ENCODE assay signal across 8 cellular contexts in genomic region chr1:202192770-202193613, GRCh38. TPM values are rescaled to one million over a fixed set of nuclear protein-coding genes. Genes with fewer than 3 reads are reported as not detected.
A peak's percentile ranks its signal among the peaks of the same experiment; 100 is the strongest.
DNase-seq lines count a peak whose midpoint lies in the region; ATAC-seq and TF ChIP-seq lines count a peak whose summit lies in the region.

No MANE protein-coding gene starts in this region.

- DNase-seq in DND-41: peak; percentile 61
- DNase-seq in HT1080 (ENCODE audit: low read depth): peak; percentile 40
- peak; percentile 10 to 35 for DNase-seq in SW 1271 (lab: John Stamatoyannopoulos, UW)
- peak; percentile 73 for DNase-seq in activated naive CD8-positive, alpha-beta T cell treated with anti-CD3 and anti-CD28 coated beads, Interleukin-2, amount 50 U/mL, for 24 hours
- peak; percentile 74 for DNase-seq in hepatic stellate cell (ENCODE audit: low spot score)
- no peak for DNase-seq in NK-92 (lab: John Stamatoyannopoulos, UW; ENCODE audit: unreplicated experiment)

- H3K4me2 ChIP-seq in DND-41 (ENCODE audit: insufficient read depth, low read length): no peak overlapping the region

- H3K4me3 ChIP-seq in DND-41 (ENCODE audit: low read depth in 1 of 2, low read length in 2 of 2): no peak overlapping the region
- H3K4me3 ChIP-seq in skin epidermis: peak overlapping the region in 4 of 7 experiments; percentile 16 to 43 (median 35)

- ATAC-seq in DND-41 (ENCODE audit: insufficient read depth, low read depth): peak; percentile 60
- ATAC-seq in activated naive CD8-positive, alpha-beta T cell treated with anti-CD3 and anti-CD28 coated beads, Interleukin-2, amount 50 U/mL, for 24 hours: peak; percentile 38
- ATAC-seq in HG02938 (IDR thresholded peaks at IDR 0.05; ENCODE audit: unreplicated experiment): no peak

- peaks cover 3% of the 10 kb centered on the region for H3K4me1 Mint-ChIP-seq in activated naive CD8-positive, alpha-beta T cell treated with anti-CD3 and anti-CD28 coated beads, Interleukin-2, amount 50 U/mL, for 24 hours

- TF ChIP-seq CTCF in DND-41 (IDR thresholded peaks at IDR 0.05; ENCODE audit: borderline replicate concordance, extremely low read depth, low read length, poor library complexity, severe bottlenecking): peak; percentile 88

- H2AFZ ChIP-seq in DND-41 (ENCODE audit: low read depth, low read length): no peak overlapping the region

- peaks cover 26% of the 10 kb centered on the region for H3K27me3 Mint-ChIP-seq in activated naive CD8-positive, alpha-beta T cell treated with anti-CD3 and anti-CD28 coated beads, Interleukin-2, amount 50 U/mL, for 24 hours

- H4K20me1 ChIP-seq in DND-41 (ENCODE audit: insufficient read depth, low read length): 0 out of 2 replicates have a peak, but pooled peaks cover 4% of the 10 kb centered on the region

- peaks cover 4% of the 10 kb centered on the region for H3K27me3 ChIP-seq in DND-41 (ENCODE audit: insufficient read depth, low read length, poor library complexity)

- no peak overlapping the region for H3K4me3 Mint-ChIP-seq in activated naive CD8-positive, alpha-beta T cell treated with anti-CD3 and anti-CD28 coated beads, Interleukin-2, amount 50 U/mL, for 24 hours

- H3K9ac ChIP-seq in DND-41 (ENCODE audit: low read depth, low read length): no peak overlapping the region

- H3K4me1 ChIP-seq in DND-41 (ENCODE audit: insufficient read depth, low read length): 0 out of 2 replicates have a peak, but pooled peaks cover 3% of the 10 kb centered on the region

- H3K9me3 ChIP-seq in DND-41 (ENCODE audit: insufficient read depth, low read length, severe bottlenecking): no peaks in the 10 kb centered on the region

- no peaks in the 10 kb centered on the region for H3K79me2 ChIP-seq in DND-41 (ENCODE audit: insufficient read depth, low read length)

- H3K27ac ChIP-seq in DND-41 (ENCODE audit: low read length) (no peak overlapping the region), skin epidermis (peak overlapping the region in 1 of 21 experiments; percentile 63)

- H3K36me3 ChIP-seq in DND-41 (ENCODE audit: insufficient read depth, low read length): no peaks in the 10 kb centered on the region

- H3K9me3 Mint-ChIP-seq in activated naive CD8-positive, alpha-beta T cell treated with anti-CD3 and anti-CD28 coated beads, Interleukin-2, amount 50 U/mL, for 24 hours: no peaks in the 10 kb centered on the region

- H3K36me3 Mint-ChIP-seq in activated naive CD8-positive, alpha-beta T cell treated with anti-CD3 and anti-CD28 coated beads, Interleukin-2, amount 50 U/mL, for 24 hours (ENCODE audit: low read depth): no peaks in the 10 kb centered on the region

- H3K27ac Mint-ChIP-seq in activated naive CD8-positive, alpha-beta T cell treated with anti-CD3 and anti-CD28 coated beads, Interleukin-2, amount 50 U/mL, for 24 hours: no peak overlapping the region

RNA-seq across cellular contexts. Expression of gene LGR6, which starts 0.6 kb away (rescaled TPM):
- total RNA-seq in HT1080 (2014; rRNA removed; shearing (Covaris generic)): 0.10 TPM in 1 of 2 replicates, not detected in the other
- polyA plus RNA-seq in HT1080 (2015; cell fraction: cytosol; rRNA removed): 0.19 and 0.21 TPM in 2 replicates
- 0.73 and 0.78 TPM in 2 replicates for polyA plus RNA-seq in HT1080 (2015; cell fraction: nucleus; rRNA removed)

RNA-seq across cellular contexts. Expression of gene PTPN7, which starts 32.6 kb away (rescaled TPM):
- total RNA-seq in HT1080 (2014; rRNA removed; shearing (Covaris generic)): not detected in 2 replicates
- polyA plus RNA-seq in HT1080 (2015; cell fraction: cytosol; rRNA removed): not detected in 2 replicates
- not detected in 2 replicates for polyA plus RNA-seq in HT1080 (2015; cell fraction: nucleus; rRNA removed)

RNA-seq across cellular contexts. Expression of gene ARL8A, which starts 48.5 kb away (rescaled TPM):
- 10.9 and 12.9 TPM in 2 replicates for total RNA-seq in HT1080 (2014; rRNA removed; shearing (Covaris generic))
- polyA plus RNA-seq in HT1080 (2015; cell fraction: cytosol; rRNA removed): 23.1 and 23.8 TPM in 2 replicates
- 19.1 TPM in 2 replicates for polyA plus RNA-seq in HT1080 (2015; cell fraction: nucleus; rRNA removed)

Comparison
In these comparisons a context has a peak if more than half of its experiments do, and no peak if none do; other contexts are left out.
1. H3K4me3 ChIP-seq: peak in skin epidermis (4 of 7); none in DND-41 (0 of 2).